In the genomic region with DNA sequence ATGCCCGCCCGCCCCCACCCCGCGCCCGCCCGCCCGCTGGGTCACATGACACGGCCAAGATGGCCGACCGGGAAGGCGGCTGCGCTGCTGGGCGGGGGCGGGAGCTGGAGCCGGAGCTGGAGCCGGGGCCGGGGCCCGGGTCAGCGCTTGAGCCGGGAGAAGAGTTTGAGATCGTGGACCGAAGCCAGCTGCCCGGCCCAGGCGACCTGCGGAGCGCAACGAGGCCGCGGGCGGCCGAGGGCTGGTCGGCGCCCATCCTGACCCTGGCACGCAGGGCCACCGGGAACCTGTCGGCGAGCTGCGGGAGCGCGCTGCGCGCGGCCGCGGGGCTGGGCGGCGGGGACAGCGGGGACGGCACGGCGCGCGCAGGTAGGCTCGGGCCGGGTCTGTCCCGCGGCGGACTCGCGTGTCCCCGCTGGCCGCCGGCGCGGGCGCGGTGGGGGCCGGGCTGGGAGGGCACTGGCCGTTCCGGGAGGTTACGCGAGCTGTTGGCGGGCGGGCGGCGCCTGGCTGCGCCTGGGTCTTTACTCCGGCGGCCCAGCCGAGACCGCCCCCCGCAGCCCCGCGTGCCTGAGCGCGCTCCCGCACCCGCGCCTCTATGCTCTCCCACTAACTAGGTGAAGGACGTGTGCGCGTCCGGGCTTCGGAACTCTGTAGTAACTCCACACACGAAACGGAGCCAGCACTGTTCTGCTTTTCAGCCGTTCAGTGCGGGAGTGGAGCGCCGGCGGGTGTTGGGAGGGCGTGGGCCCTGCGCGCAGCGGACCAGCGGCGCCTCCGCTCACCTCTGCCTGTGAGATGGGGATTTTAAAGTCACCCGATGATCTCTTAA, we compare ENCODE assay signal across 8 cellular contexts. TPM values are rescaled to one million over a fixed set of nuclear protein-coding genes. Genes with fewer than 3 reads are reported as not detected.
DNase-seq lines count a peak whose midpoint lies in the region; ATAC-seq and TF ChIP-seq lines count a peak whose summit lies in the region.

A gene with protein sequence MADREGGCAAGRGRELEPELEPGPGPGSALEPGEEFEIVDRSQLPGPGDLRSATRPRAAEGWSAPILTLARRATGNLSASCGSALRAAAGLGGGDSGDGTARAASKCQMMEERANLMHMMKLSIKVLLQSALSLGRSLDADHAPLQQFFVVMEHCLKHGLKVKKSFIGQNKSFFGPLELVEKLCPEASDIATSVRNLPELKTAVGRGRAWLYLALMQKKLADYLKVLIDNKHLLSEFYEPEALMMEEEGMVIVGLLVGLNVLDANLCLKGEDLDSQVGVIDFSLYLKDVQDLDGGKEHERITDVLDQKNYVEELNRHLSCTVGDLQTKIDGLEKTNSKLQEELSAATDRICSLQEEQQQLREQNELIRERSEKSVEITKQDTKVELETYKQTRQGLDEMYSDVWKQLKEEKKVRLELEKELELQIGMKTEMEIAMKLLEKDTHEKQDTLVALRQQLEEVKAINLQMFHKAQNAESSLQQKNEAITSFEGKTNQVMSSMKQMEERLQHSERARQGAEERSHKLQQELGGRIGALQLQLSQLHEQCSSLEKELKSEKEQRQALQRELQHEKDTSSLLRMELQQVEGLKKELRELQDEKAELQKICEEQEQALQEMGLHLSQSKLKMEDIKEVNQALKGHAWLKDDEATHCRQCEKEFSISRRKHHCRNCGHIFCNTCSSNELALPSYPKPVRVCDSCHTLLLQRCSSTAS (plus strand): TSS at position 44 of the 832 bp plus-strand sequence. CDS start 16 bp downstream, at position 60.

- peak within 1 kb of the TSS; percentile 98 for H3K27ac ChIP-seq in neutrophil

- ATAC-seq in GM21515 (IDR thresholded peaks at IDR 0.05; ENCODE audit: unreplicated experiment), result peak; percentile 79

- peak; percentile 43 for TF ChIP-seq CTCF in neutrophil (IDR thresholded peaks at IDR 0.05)
- TF ChIP-seq CTCF in subcutaneous adipose tissue (IDR thresholded peaks at IDR 0.05; ENCODE audit: low read depth), result no peak

- H3K4me3 ChIP-seq in neutrophil (ENCODE audit: low read depth in 1 of 2, low read length in 1 of 2), result peak within 1 kb of the TSS; percentile 83 to 98

- no peaks in the 10 kb centered on the region for H3K27me3 ChIP-seq in neutrophil

- no peaks in the 10 kb centered on the region for H3K9me3 ChIP-seq in neutrophil

- H3K36me3 ChIP-seq in neutrophil, result no peaks in the 10 kb centered on the region

- DNase-seq in DMS79 treated with DMSO at 0.1 percent for 48 hours (lab: John Stamatoyannopoulos, UW), result peak; percentile 8
- peak; percentile 84 for DNase-seq in HuH-7 (ENCODE audit: low spot score)
- peak; percentile 36 for DNase-seq in SIG-M5 (lab: John Stamatoyannopoulos, UW)
- peak; percentile 78 for DNase-seq in activated gamma-delta T cell treated with Interleukin-2 at 50 U/mL for 16 hours
- DNase-seq in foreskin melanocyte, result peak; percentile 59

- peaks cover 21 to 25% of the 10 kb centered on the region in 2 experiments for H3K4me1 ChIP-seq in neutrophil (ENCODE audit: control insufficient read depth in 1 of 2, insufficient read depth in 1 of 2, low read depth in 1 of 2, low read length in 1 of 2)

RNA-seq across cellular contexts. Expression of the gene that starts here (rescaled TPM):
- total RNA-seq in subcutaneous adipose tissue, result 10 to 100 TPM; 42.2 to 63.0 (median 55.8) TPM

Comparison
In these comparisons a context has a peak if more than half of its experiments do, and no peak if none do; other contexts are left out.
1. Peak in every context shown above with its lines: DNase-seq, ATAC-seq, H3K4me3 ChIP-seq and H3K27ac ChIP-seq.
2. DNase-seq: peak in every context shown above with its lines; median percentile 84 in HuH-7; 78 in activated gamma-delta T cell treated with Interleukin-2 at 50 U/mL for 16 hours; 59 in foreskin melanocyte; 36 in SIG-M5; 8 in DMS79 treated with DMSO at 0.1 percent for 48 hours.